Comparison of ENCODE assay signal across 17 cellular contexts in the genomic region with DNA sequence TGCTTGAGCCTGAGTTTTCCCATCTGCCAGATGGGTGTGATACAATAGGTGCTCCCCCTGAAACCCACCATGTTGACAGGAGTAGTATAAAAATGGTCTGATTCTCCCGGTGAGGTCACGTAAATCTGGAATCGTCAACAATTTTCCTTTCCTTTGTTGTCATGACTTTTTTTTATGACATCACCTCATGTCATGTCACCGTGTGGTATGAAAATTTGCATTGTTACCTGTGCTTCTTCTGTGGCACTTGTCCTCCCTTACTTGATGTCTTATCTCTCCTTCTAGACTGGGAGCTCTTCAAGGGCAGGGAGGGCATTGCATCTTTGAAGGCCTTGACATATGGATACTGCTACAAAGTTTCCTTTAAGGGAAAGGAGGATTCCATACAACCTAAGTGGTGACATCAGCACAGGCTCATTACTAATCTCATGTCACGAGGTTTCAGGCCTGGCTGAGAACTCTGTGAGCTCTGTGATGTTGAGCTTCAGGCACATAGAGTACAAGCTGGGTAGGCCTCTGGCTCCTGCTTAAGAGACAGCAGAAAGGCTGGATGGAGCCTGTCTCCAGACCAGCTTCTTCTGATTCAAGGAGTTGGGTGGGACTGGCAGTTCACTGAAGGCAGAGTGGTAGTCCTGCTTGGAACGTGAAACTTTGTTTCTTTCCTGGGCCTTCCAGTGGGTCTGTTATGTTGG.
DNase-seq lines count a peak whose midpoint lies in the region; FAIRE-seq and TF ChIP-seq lines count a peak whose summit lies in the region.
"Had no signal": no experiment of that assay in that cellular context is flagged by ENCODE, and none has a peak within 500 bp of the region (broad histone marks: within the 10 kb centered on the region; RNA-seq: fewer than 3 reads in every experiment).

No MANE protein-coding gene starts in this region.

- H3K9me3 ChIP-seq in colonic mucosa (no peaks in the 10 kb centered on the region), smooth muscle cell (replicated peaks; ENCODE audit: low read depth) (no peaks in the 10 kb centered on the region)

- TF ChIP-seq POLR2A in GM12891 (IDR thresholded peaks at IDR 0.05; ENCODE audit: low read depth, low read length) = no peak

- H2AFZ ChIP-seq in smooth muscle cell (ENCODE audit: low read depth) = no peak overlapping the region

- H3K27ac ChIP-seq in colonic mucosa = peak overlapping the region; percentile 13
- peak overlapping the region; percentile 74 for H3K27ac ChIP-seq in smooth muscle cell (ENCODE audit: low read depth)

- H3K27me3 ChIP-seq in colonic mucosa (no peaks in the 10 kb centered on the region), smooth muscle cell (ENCODE audit: low read depth) (no peaks in the 10 kb centered on the region)

- no peak for FAIRE-seq in GM12891 (lab: Jason Lieb, UNC)
- FAIRE-seq: keratinocyte had no signal

- 82% methylated on average over 6 of the region's 6 CpGs for whole genome bisulfite sequencing in smooth muscle cell (ENCODE audit: low lambda C conversion rate)

- no peak overlapping the region for H3K4me3 ChIP-seq in colonic mucosa
- H3K4me3 ChIP-seq in smooth muscle cell = no peak overlapping the region

- H3K9ac ChIP-seq in colonic mucosa (ENCODE audit: low read depth in 2 of 2, low read length in 2 of 2) (no peak overlapping the region), smooth muscle cell (ENCODE audit: low read depth) (peak overlapping the region; percentile 49)

- H3K4me2 ChIP-seq in smooth muscle cell = peak overlapping the region; percentile 41

- H3K79me2 ChIP-seq in smooth muscle cell (ENCODE audit: low read depth) = peaks cover 99% of the 10 kb centered on the region

- peaks cover 5% of the 10 kb centered on the region for H3F3A ChIP-seq in smooth muscle cell (ENCODE audit: low read depth)

- H3K4me1 ChIP-seq in colonic mucosa = peaks cover 34% of the 10 kb centered on the region
- H3K4me1 ChIP-seq in smooth muscle cell (ENCODE audit: low read depth) = no peaks in the 10 kb centered on the region

- TF ChIP-seq CTCF in colonic mucosa (IDR thresholded peaks at IDR 0.05) = no peak
- no peak for TF ChIP-seq CTCF in smooth muscle cell (IDR thresholded peaks at IDR 0.05; ENCODE audit: borderline replicate concordance, insufficient read depth, poor library complexity, severe bottlenecking)

- H4K20me1 ChIP-seq in smooth muscle cell (ENCODE audit: low read depth) = peaks cover 98% of the 10 kb centered on the region

- DNase-seq in EL = peak; percentile 69
- DNase-seq in colonic mucosa = no peak
- DNase-seq in iris pigment epithelial cell (ENCODE audit: low read depth) = peak; percentile 56
- DNase-seq in smooth muscle cell (lab: John Stamatoyannopoulos, UW; ENCODE audit: unreplicated experiment) = no peak
- no peak for DNase-seq in stimulated activated CD4-positive, alpha-beta T cell treated with anti-CD3 and anti-CD28 coated beads, Interleukin-2, amount 100 ng/mL, for 24 hours
- DNase-seq in NCI-H2081 treated with DMSO at 0.1 percent for 48 hours (lab: John Stamatoyannopoulos, UW) = no peak
- no peak for DNase-seq in NCI-H2081 (lab: John Stamatoyannopoulos, UW)
- no peak for DNase-seq in GM12891 (ENCODE audit: insufficient read length, low spot score)
- DNase-seq: activated naive CD4-positive, alpha-beta T cell treated with Interleukin-2 at 50 U/mL for 16 hours; AML-193; caudate nucleus; erythroblast; Karpas-422; NCI-H2029 treated with DMSO at 0.1 percent for 48 hours; NK-92 treated with Interleukin-12 subunit alpha and Interleukin-12 subunit beta, amount 100 ng/mL, for 24 hours; stimulated activated CD4-positive, alpha-beta T cell treated with anti-CD3 and anti-CD28 coated beads, Interleukin-12 subunit alpha, Interleukin-12 subunit beta, amount 100 ng/mL, for 4 hours had no signal

- H3K36me3 ChIP-seq in colonic mucosa (no peaks in the 10 kb centered on the region), smooth muscle cell (ENCODE audit: low read depth) (no peaks in the 10 kb centered on the region)

- intact Hi-C loops in colonic mucosa (cut with DNase I) = no loop called here

TF ChIP-seq in GM12891, 5 proteins besides CTCF, POLR2A, EP300 and RAD21:
- TF ChIP-seq POU2F2 (IDR thresholded peaks at IDR 0.05; ENCODE audit: low read depth, low read length) (no peak), TAF1 (IDR thresholded peaks at IDR 0.05; ENCODE audit: low read depth, low read length) (no peak), POLR2AphosphoS5 (IDR thresholded peaks at IDR 0.05; ENCODE audit: low read depth, low read length) (no peak), SPI1 (IDR thresholded peaks at IDR 0.05; ENCODE audit: low read depth, low read length) (no peak), PAX5 (IDR thresholded peaks at IDR 0.05; ENCODE audit: insufficient read depth, low read length, severe bottlenecking) (no peak)

Comparison
In these comparisons a context has a peak if more than half of its experiments do, and no peak if none do; other contexts are left out.
1. DNase-seq: peak in EL (single experiment) and iris pigment epithelial cell (single experiment); none in colonic mucosa (single experiment), smooth muscle cell (single experiment), stimulated activated CD4-positive, alpha-beta T cell treated with anti-CD3 and anti-CD28 coated beads, Interleukin-2, amount 100 ng/mL, for 24 hours (0 of 2), NCI-H2081 treated with DMSO at 0.1 percent for 48 hours (single experiment), NCI-H2081 (0 of 2) and GM12891 (single experiment).